1 cellular context compared by ENCODE assay signal in genomic region chr1:30868833-30869435, GRCh38.
TF ChIP-seq lines count a peak whose summit lies in the region.

No MANE protein-coding gene starts in this region.

TF ChIP-seq in IMR-90, 13 proteins besides CTCF, POLR2A, EP300 and RAD21 (continued from another document):
- TF ChIP-seq, protein P1, sequence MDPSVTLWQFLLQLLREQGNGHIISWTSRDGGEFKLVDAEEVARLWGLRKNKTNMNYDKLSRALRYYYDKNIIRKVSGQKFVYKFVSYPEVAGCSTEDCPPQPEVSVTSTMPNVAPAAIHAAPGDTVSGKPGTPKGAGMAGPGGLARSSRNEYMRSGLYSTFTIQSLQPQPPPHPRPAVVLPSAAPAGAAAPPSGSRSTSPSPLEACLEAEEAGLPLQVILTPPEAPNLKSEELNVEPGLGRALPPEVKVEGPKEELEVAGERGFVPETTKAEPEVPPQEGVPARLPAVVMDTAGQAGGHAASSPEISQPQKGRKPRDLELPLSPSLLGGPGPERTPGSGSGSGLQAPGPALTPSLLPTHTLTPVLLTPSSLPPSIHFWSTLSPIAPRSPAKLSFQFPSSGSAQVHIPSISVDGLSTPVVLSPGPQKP (IDR thresholded peaks at IDR 0.05; ENCODE audit: borderline replicate concordance, low read depth, low read length): no peak
